1 cellular context compared by ENCODE assay signal in the genomic region with DNA sequence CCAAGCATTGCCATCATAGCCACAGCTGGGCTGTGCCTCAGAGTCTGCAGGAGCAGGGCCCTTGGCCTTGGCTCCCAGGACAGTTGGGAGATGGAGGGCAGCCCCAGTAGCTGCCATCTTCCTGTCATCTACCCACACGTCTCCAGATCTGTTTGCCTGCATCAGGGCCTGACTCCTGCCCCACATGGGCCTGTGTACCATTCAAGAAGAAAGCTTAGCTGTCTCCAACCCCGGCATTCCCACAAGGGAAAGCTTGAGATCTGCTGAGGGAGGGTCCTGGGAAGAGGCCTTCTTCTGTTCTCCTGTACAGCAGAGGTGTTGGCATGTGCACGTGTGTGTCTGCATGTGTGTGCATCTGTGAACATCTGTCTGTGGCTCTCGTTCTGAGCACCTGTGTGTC.
TF ChIP-seq lines count a peak whose summit lies in the region.

No MANE protein-coding gene starts in this region.

TF ChIP-seq in K562, 482 proteins besides CTCF, POLR2A, EP300 and RAD21 (continued from another document):
- TF ChIP-seq, protein P1, sequence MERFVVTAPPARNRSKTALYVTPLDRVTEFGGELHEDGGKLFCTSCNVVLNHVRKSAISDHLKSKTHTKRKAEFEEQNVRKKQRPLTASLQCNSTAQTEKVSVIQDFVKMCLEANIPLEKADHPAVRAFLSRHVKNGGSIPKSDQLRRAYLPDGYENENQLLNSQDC (CRISPR knock-in tag; IDR thresholded peaks at IDR 0.05) = no peak
- TF ChIP-seq, protein P2, sequence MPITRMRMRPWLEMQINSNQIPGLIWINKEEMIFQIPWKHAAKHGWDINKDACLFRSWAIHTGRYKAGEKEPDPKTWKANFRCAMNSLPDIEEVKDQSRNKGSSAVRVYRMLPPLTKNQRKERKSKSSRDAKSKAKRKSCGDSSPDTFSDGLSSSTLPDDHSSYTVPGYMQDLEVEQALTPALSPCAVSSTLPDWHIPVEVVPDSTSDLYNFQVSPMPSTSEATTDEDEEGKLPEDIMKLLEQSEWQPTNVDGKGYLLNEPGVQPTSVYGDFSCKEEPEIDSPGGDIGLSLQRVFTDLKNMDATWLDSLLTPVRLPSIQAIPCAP (CRISPR knock-in tag; IDR thresholded peaks at IDR 0.05; ENCODE audit: borderline replicate concordance) = no peak
- TF ChIP-seq TARDBP (IDR thresholded peaks at IDR 0.05) (no peak), SAFB2 (IDR thresholded peaks at IDR 0.05; ENCODE audit: borderline replicate concordance, low read depth, low read length, severe bottlenecking) (no peak)
